7 cellular contexts compared by ENCODE assay signal in the genomic region with DNA sequence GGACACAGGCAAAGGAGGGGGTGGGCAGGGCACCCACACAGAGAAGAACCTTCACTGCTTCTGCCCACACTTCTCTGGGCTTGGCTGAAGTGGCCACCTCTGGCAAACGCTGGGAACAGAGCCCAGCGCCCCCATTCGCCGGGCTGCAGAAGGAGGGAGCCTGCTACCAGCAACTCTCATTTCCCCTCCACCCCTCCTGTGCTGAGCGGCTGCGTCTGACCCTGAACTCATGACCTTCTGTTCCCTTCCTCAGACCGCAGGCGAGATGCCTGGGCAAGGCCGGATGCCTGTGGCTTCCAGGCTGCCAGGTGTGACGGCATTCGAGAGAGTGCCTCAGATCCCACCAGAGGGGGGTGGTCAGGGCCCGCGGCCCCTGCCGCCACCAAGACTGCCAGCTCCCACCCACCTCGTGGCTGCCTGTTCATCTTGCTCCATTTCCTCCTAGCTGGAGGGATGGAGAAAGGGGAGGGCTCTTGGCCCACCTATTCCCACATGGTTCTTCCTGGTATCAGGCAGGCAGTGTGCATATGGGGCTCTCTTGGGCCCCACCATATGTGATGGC. TPM values are rescaled to one million over a fixed set of nuclear protein-coding genes. Genes with fewer than 3 reads are reported as not detected.
A peak's percentile ranks its signal among the peaks of the same experiment; 100 is the strongest.
DNase-seq lines count a peak whose midpoint lies in the region; ATAC-seq and FAIRE-seq lines count a peak whose summit lies in the region.

No MANE protein-coding gene starts in this region.

- H3K4me1 ChIP-seq in iPS-18a (ENCODE audit: control insufficient read depth, low read depth, low read length) (peaks cover 33% of the 10 kb centered on the region), small intestine (ENCODE audit: control insufficient read depth in 2 of 2, insufficient read depth in 1 of 2, low read depth in 1 of 2, low read length in 1 of 2) (peaks cover 4 to 15% of the 10 kb centered on the region in 2 donors)

- peak overlapping the region; percentile 14 for H3K9ac ChIP-seq in iPS-18a (ENCODE audit: low read length)

- H3K9me3 ChIP-seq in iPS-18a (ENCODE audit: control insufficient read depth, low read depth, low read length) (no peaks in the 10 kb centered on the region), small intestine (ENCODE audit: control insufficient read depth, low read depth) (no peaks in the 10 kb centered on the region)

- ATAC-seq in GM19035 (IDR thresholded peaks at IDR 0.05; ENCODE audit: unreplicated experiment) (peak; percentile 58), HG03175 (IDR thresholded peaks at IDR 0.05; ENCODE audit: unreplicated experiment) (peak; percentile 56)

- DNase-seq in T follicular helper cell (ENCODE audit: low read depth): peak; percentile 75
- DNase-seq in small intestine: peak; percentile 77
- DNase-seq in DMS153 (lab: John Stamatoyannopoulos, UW): no peak

- no peaks in the 10 kb centered on the region for H3K27me3 ChIP-seq in iPS-18a (ENCODE audit: control insufficient read depth, insufficient read depth, low read length)
- no peaks in the 10 kb centered on the region for H3K27me3 ChIP-seq in small intestine (ENCODE audit: control insufficient read depth in 2 of 2, insufficient read depth in 2 of 2, low read length in 2 of 2)

- H3K36me3 ChIP-seq in iPS-18a (ENCODE audit: control insufficient read depth, low read depth, low read length): peaks cover 31% of the 10 kb centered on the region
- peaks cover 8 to 11% of the 10 kb centered on the region in 2 donors for H3K36me3 ChIP-seq in small intestine (ENCODE audit: control insufficient read depth in 2 of 2, insufficient read depth in 2 of 2, low read length in 2 of 2)

- FAIRE-seq in small intestine (lab: Jason Lieb, UNC): no peak

- WGBS in small intestine, 3 donors: 49 to 66% (median 61%) methylated on average over 12 to 15 of the region's 15 CpGs

- H3K27ac ChIP-seq in angular gyrus (ENCODE audit: low read depth, low read length) (peak overlapping the region; percentile 95), iPS-18a (ENCODE audit: low read length) (no peak overlapping the region), small intestine (ENCODE audit: low read depth in 1 of 2, low read length in 1 of 2) (peak overlapping the region; percentile 24 to 94)

- H3K4me3 ChIP-seq in iPS-18a (ENCODE audit: low read length) (no peak overlapping the region), small intestine (ENCODE audit: low read depth in 1 of 2, low read length in 2 of 2) (no peak overlapping the region)

RNA-seq across cellular contexts. Expression of a gene that starts 19.8 kb away (rescaled TPM):
- polyA plus RNA-seq in small intestine: 10 to 100 TPM; 17.0 to 27.3 (median 18.6) TPM
